1 cellular context compared by ENCODE assay signal in genomic region chr9:37464006-37464405, GRCh38.
TF ChIP-seq lines count a peak whose summit lies in the region.

No MANE protein-coding gene starts in this region.

TF ChIP-seq in H1, 55 proteins besides CTCF, POLR2A, EP300 and RAD21:
- TF ChIP-seq TBP (IDR thresholded peaks at IDR 0.05; ENCODE audit: low read depth, low read length) (no peak), KDM5A (IDR thresholded peaks at IDR 0.05; ENCODE audit: low read length) (no peak), ASH2L (IDR thresholded peaks at IDR 0.05; ENCODE audit: low read length) (no peak), TAF1 (IDR thresholded peaks at IDR 0.05; ENCODE audit: low read depth, low read length) (no peak), RNF2 (IDR thresholded peaks at IDR 0.05; ENCODE audit: borderline replicate concordance, low read depth, low read length, missing control alignments, poor library complexity, severe bottlenecking) (no peak), TCF12 (IDR thresholded peaks at IDR 0.05; ENCODE audit: low read depth, low read length) (no peak), YY1 (IDR thresholded peaks at IDR 0.05; ENCODE audit: low read depth, low read length) (no peak), RXRA (IDR thresholded peaks at IDR 0.05; ENCODE audit: insufficient read depth, low read depth, low read length) (no peak), MAFK (IDR thresholded peaks at IDR 0.05; ENCODE audit: low read depth, low read length) (no peak), ATF3 (IDR thresholded peaks at IDR 0.05; ENCODE audit: insufficient read depth, low read depth, low read length) (no peak), FOSL1 (IDR thresholded peaks at IDR 0.05; ENCODE audit: insufficient read depth, low read depth, low read length) (no peak), TAF7 (optimal IDR thresholded peaks at IDR 0.05; ENCODE audit: borderline replicate concordance, low read depth, low read length) (no peak), ZNF274 (IDR thresholded peaks at IDR 0.05; ENCODE audit: borderline replicate concordance, extremely low read depth, low read length) (no peak)
TF ChIP-seq in H1: peak in this region for 0.
